In the genomic region with DNA sequence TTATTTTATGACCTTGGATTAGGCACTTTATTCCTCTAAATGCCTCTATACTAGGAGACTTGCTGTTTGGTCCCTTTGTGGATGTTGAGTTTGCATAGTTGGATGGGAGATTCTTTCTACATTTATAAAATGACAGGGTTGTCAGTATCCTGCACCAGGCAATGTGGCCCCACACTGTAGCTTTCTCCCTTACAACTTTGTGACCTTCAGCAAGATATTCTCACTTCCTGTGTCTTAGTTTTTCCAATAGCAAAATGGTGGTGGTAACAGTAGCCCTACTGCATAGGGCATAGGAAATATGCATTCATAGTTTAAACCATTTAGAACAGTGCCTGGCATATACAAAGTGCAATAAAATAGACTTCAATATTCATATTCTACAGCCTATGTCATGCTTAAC, we compare ENCODE assay signal across 15 cellular contexts.
DNase-seq lines count a peak whose midpoint lies in the region; ATAC-seq and TF ChIP-seq lines count a peak whose summit lies in the region.
"Had no signal": no experiment of that assay in that cellular context is flagged by ENCODE, and none has a peak within 500 bp of the region (broad histone marks: within the 10 kb centered on the region; RNA-seq: fewer than 3 reads in every experiment).

No MANE protein-coding gene starts in this region.

- no peaks in the 10 kb centered on the region for H3K27me3 Mint-ChIP-seq in activated naive CD8-positive, alpha-beta T cell treated with anti-CD3 and anti-CD28 coated beads, Interleukin-2, amount 50 U/mL, for 24 hours
- no peaks in the 10 kb centered on the region for H3K27me3 Mint-ChIP-seq in activated naive CD8-positive, alpha-beta T cell treated with anti-CD3 and anti-CD28 coated beads for 36 hours
- peaks cover 4% of the 10 kb centered on the region for H3K27me3 Mint-ChIP-seq in nephron progenitor cell (ENCODE audit: low read depth, poor library complexity)

- no peaks in the 10 kb centered on the region for H3K36me3 Mint-ChIP-seq in activated naive CD8-positive, alpha-beta T cell treated with anti-CD3 and anti-CD28 coated beads, Interleukin-2, amount 50 U/mL, for 24 hours (ENCODE audit: low read depth)
- H3K36me3 Mint-ChIP-seq in activated naive CD8-positive, alpha-beta T cell treated with anti-CD3 and anti-CD28 coated beads for 36 hours, result no peaks in the 10 kb centered on the region
- no peaks in the 10 kb centered on the region for H3K36me3 Mint-ChIP-seq in nephron progenitor cell (ENCODE audit: low read depth)
- H3K36me3 Mint-ChIP-seq: CD4-positive, alpha-beta memory T cell had no signal

- H3K9me3 Mint-ChIP-seq in activated naive CD8-positive, alpha-beta T cell treated with anti-CD3 and anti-CD28 coated beads, Interleukin-2, amount 50 U/mL, for 24 hours, result no peaks in the 10 kb centered on the region
- H3K9me3 Mint-ChIP-seq in activated naive CD8-positive, alpha-beta T cell treated with anti-CD3 and anti-CD28 coated beads for 36 hours, result no peaks in the 10 kb centered on the region
- no peaks in the 10 kb centered on the region for H3K9me3 Mint-ChIP-seq in nephron progenitor cell

- H3K4me2 ChIP-seq in neuronal stem cell (ENCODE audit: insufficient read depth, low read length, poor library complexity, severe bottlenecking), result no peak overlapping the region

- no peaks in the 10 kb centered on the region for H3K79me1 ChIP-seq in neuronal stem cell (ENCODE audit: low read depth, low read length)

- peak overlapping the region; percentile 38 for H2AFZ ChIP-seq in neuronal stem cell (ENCODE audit: low read length)

- H3K4me3 ChIP-seq in neuronal stem cell (ENCODE audit: low read length in 2 of 2), result no peak overlapping the region

- no peak for TF ChIP-seq CTCF in nephron progenitor cell (IDR thresholded peaks at IDR 0.05)

- no peak overlapping the region for H3K4ac ChIP-seq in neuronal stem cell (ENCODE audit: low read length)

- H4K91ac ChIP-seq in neuronal stem cell (ENCODE audit: low read depth, low read length, poor library complexity), result no peak overlapping the region

- no peak overlapping the region for H3K9ac ChIP-seq in neuronal stem cell (ENCODE audit: low read depth, low read length, poor library complexity)

- H2BK5ac ChIP-seq in neuronal stem cell (ENCODE audit: low read length), result no peak overlapping the region

- no peak overlapping the region for H3K27ac Mint-ChIP-seq in activated naive CD8-positive, alpha-beta T cell treated with anti-CD3 and anti-CD28 coated beads, Interleukin-2, amount 50 U/mL, for 24 hours
- no peak overlapping the region for H3K27ac Mint-ChIP-seq in activated naive CD8-positive, alpha-beta T cell treated with anti-CD3 and anti-CD28 coated beads for 36 hours
- peak overlapping the region; percentile 81 for H3K27ac Mint-ChIP-seq in nephron progenitor cell
- H3K27ac Mint-ChIP-seq: CD4-positive, alpha-beta memory T cell had no signal

- H3K14ac ChIP-seq in neuronal stem cell (ENCODE audit: low read length), result no peak overlapping the region

- H4K8ac ChIP-seq in neuronal stem cell (ENCODE audit: low read depth, low read length), result no peak overlapping the region

- peak; percentile 59 for ATAC-seq in activated naive CD8-positive, alpha-beta T cell treated with anti-CD3 and anti-CD28 coated beads, Interleukin-2, amount 50 U/mL, for 24 hours
- ATAC-seq in HG03439 (IDR thresholded peaks at IDR 0.05; ENCODE audit: unreplicated experiment), result no peak

- no peak overlapping the region for H3K27ac ChIP-seq in neuronal stem cell (replicated peaks; ENCODE audit: low read length)

- H2BK15ac ChIP-seq in neuronal stem cell (ENCODE audit: low read length), result no peak overlapping the region

- no peak overlapping the region for H3K4me3 Mint-ChIP-seq in activated naive CD8-positive, alpha-beta T cell treated with anti-CD3 and anti-CD28 coated beads, Interleukin-2, amount 50 U/mL, for 24 hours
- H3K4me3 Mint-ChIP-seq in activated naive CD8-positive, alpha-beta T cell treated with anti-CD3 and anti-CD28 coated beads for 36 hours, result no peak overlapping the region
- H3K4me3 Mint-ChIP-seq in nephron progenitor cell, result no peak overlapping the region
- H3K4me3 Mint-ChIP-seq: CD4-positive, alpha-beta memory T cell had no signal

- H3K23ac ChIP-seq in neuronal stem cell (ENCODE audit: low read depth, low read length, poor library complexity), result no peak overlapping the region

- no peaks in the 10 kb centered on the region for H3K36me3 ChIP-seq in neuronal stem cell (replicated peaks in 1 of 2; ENCODE audit: control insufficient read depth in 2 of 2, insufficient read depth in 2 of 2, low read length in 2 of 2)

- H2AK5ac ChIP-seq in neuronal stem cell (ENCODE audit: low read depth, low read length), result no peak overlapping the region

- H3K4me1 ChIP-seq in neuronal stem cell (ENCODE audit: control insufficient read depth in 2 of 2, insufficient read depth in 1 of 2, low read depth in 1 of 2, low read length in 2 of 2), result peaks cover 3 to 6% of the 10 kb centered on the region in 2 donors

- peaks cover 17% of the 10 kb centered on the region for H3K4me1 Mint-ChIP-seq in activated naive CD8-positive, alpha-beta T cell treated with anti-CD3 and anti-CD28 coated beads, Interleukin-2, amount 50 U/mL, for 24 hours
- peaks cover 8% of the 10 kb centered on the region for H3K4me1 Mint-ChIP-seq in activated naive CD8-positive, alpha-beta T cell treated with anti-CD3 and anti-CD28 coated beads for 36 hours
- H3K4me1 Mint-ChIP-seq in nephron progenitor cell, result peaks cover 28% of the 10 kb centered on the region
- H3K4me1 Mint-ChIP-seq: CD4-positive, alpha-beta memory T cell had no signal

- no peak overlapping the region for H2BK120ac ChIP-seq in neuronal stem cell (ENCODE audit: low read depth, low read length)

- H3K18ac ChIP-seq in neuronal stem cell (ENCODE audit: low read length), result no peak overlapping the region

- peaks cover 0 to 2% (median 0%) of the 10 kb centered on the region in 3 experiments for H3K27me3 ChIP-seq in neuronal stem cell (ENCODE audit: control insufficient read depth in 3 of 3, insufficient read depth in 3 of 3, low read depth in 1 of 3, low read length in 3 of 3)

- H2BK12ac ChIP-seq in neuronal stem cell (ENCODE audit: low read length), result no peak overlapping the region

- DNase-seq in activated naive CD8-positive, alpha-beta T cell treated with anti-CD3 and anti-CD28 coated beads, Interleukin-2, amount 50 U/mL, for 24 hours, result no peak
- no peak for DNase-seq in activated naive CD8-positive, alpha-beta T cell treated with anti-CD3 and anti-CD28 coated beads for 36 hours
- DNase-seq in nephron progenitor cell (no peak), neuronal stem cell (ENCODE audit: low spot score) (no peak)
- DNase-seq in stimulated activated naive CD4-positive, alpha-beta T cell treated with Interleukin-2 at 50 U/mL for 16 hours (lab: John Stamatoyannopoulos, UW), result no peak
- DNase-seq: C1 segment of cervical spinal cord; Calu3; CD4-positive, alpha-beta memory T cell; COR-L47; DMS53; DMS79 treated with DMSO at 0.1 percent for 48 hours; GF-D8; H7; HCEC 1CT had no signal

- no peaks in the 10 kb centered on the region for H3K9me3 ChIP-seq in neuronal stem cell (replicated peaks in 1 of 2; ENCODE audit: control insufficient read depth in 2 of 2, insufficient read depth in 1 of 2, low read depth in 1 of 2, low read length in 2 of 2)
